In genomic region chr1:205600085-205600484, GRCh38 we compare ENCODE assay signal across 8 cellular contexts. TPM values are rescaled to one million over a fixed set of nuclear protein-coding genes. Genes with fewer than 3 reads are reported as not detected.
DNase-seq lines count a peak whose midpoint lies in the region; ATAC-seq and TF ChIP-seq lines count a peak whose summit lies in the region.

No MANE protein-coding gene starts in this region.

- peak; percentile 57 for ATAC-seq in GM18870 (IDR thresholded peaks at IDR 0.05; ENCODE audit: unreplicated experiment)
- ATAC-seq in HG03432 (IDR thresholded peaks at IDR 0.05; ENCODE audit: unreplicated experiment) = peak; percentile 78
- no peak for ATAC-seq in GM18873 (IDR thresholded peaks at IDR 0.05; ENCODE audit: low FRiP score, unreplicated experiment)

- peaks cover 2 to 4% (median 2%) of the 10 kb centered on the region in 3 donors for H3K36me3 ChIP-seq in skeletal muscle tissue (ENCODE audit: control insufficient read depth in 3 of 3, insufficient read depth in 3 of 3, low read length in 3 of 3)

- no peaks in the 10 kb centered on the region for H3K27me3 Mint-ChIP-seq in immature natural killer cell (ENCODE audit: low read depth in 3 of 3)

- peaks cover 2 to 4% of the 10 kb centered on the region in 2 donors for H3K4me1 Mint-ChIP-seq in immature natural killer cell

- peak; percentile 41 for TF ChIP-seq CTCF in cardiac fibroblast (IDR thresholded peaks at IDR 0.05; ENCODE audit: low read depth, low read length)

- H3K27ac ChIP-seq in skeletal muscle tissue (ENCODE audit: low read depth, low read length) = peak overlapping the region; percentile 23

- H3K9ac ChIP-seq in skeletal muscle tissue (ENCODE audit: low read depth in 1 of 3, low read length in 3 of 3) = peak overlapping the region in 1 of 3 donors; percentile 45

- peaks cover 23 to 29% (median 28%) of the 10 kb centered on the region in 3 donors for H3K4me1 ChIP-seq in skeletal muscle tissue (ENCODE audit: control insufficient read depth in 3 of 3, insufficient read depth in 3 of 3, low read length in 3 of 3)

- no peaks in the 10 kb centered on the region for H3K27me3 ChIP-seq in skeletal muscle tissue (ENCODE audit: control insufficient read depth in 3 of 3, insufficient read depth in 3 of 3, low read length in 3 of 3)

- peaks cover 13 to 35% (median 20%) of the 10 kb centered on the region in 3 donors for H3K36me3 Mint-ChIP-seq in immature natural killer cell

- no peak overlapping the region for H3K4me3 Mint-ChIP-seq in immature natural killer cell

- H3K9me3 ChIP-seq in skeletal muscle tissue (ENCODE audit: control insufficient read depth in 3 of 3, low read length in 3 of 3) = no peaks in the 10 kb centered on the region

- no peak overlapping the region for H3K4me3 ChIP-seq in cardiac fibroblast (replicated peaks in 1 of 2; ENCODE audit: low read depth in 2 of 2, low read length in 2 of 2)
- H3K4me3 ChIP-seq in skeletal muscle tissue (ENCODE audit: low read length in 3 of 3) = no peak overlapping the region

- H3K27ac Mint-ChIP-seq in immature natural killer cell = peak overlapping the region in 1 of 6 donors; percentile 12

- DNase-seq in cardiac fibroblast (ENCODE audit: low read depth in 2 of 2) (peak; percentile 70 to 73), H4 (ENCODE audit: low spot score) (no peak), immature natural killer cell (no peak)
- no peak for DNase-seq in stimulated activated naive CD4-positive, alpha-beta T cell (lab: John Stamatoyannopoulos, UW)

- H3K9me3 Mint-ChIP-seq in immature natural killer cell = no peaks in the 10 kb centered on the region

RNA-seq across cellular contexts. Expression of gene ELK4, which starts 31.7 kb away (rescaled TPM):
- 13.6 TPM for total RNA-seq in skeletal muscle tissue
- 8.6 and 12.8 TPM in 2 replicates for total RNA-seq in H4 (2014; rRNA removed; shearing (Covaris generic))
- 1 to 10 TPM; 2.8 to 5.7 (median 3.0) TPM for polyA plus RNA-seq in immature natural killer cell

Comparison
In these comparisons a context has a peak if more than half of its experiments do, and no peak if none do; other contexts are left out.
1. DNase-seq: peak in cardiac fibroblast (2 of 2); none in H4 (single experiment), immature natural killer cell (0 of 3) and stimulated activated naive CD4-positive, alpha-beta T cell (0 of 6).